ENCODE assay signal across 11 cellular contexts in genomic region chr20:50302463-50303041, GRCh38.
DNase-seq lines count a peak whose midpoint lies in the region; ATAC-seq and TF ChIP-seq lines count a peak whose summit lies in the region.
"Had no signal": no experiment of that assay in that cellular context is flagged by ENCODE, and none has a peak within 500 bp of the region (broad histone marks: within the 10 kb centered on the region; RNA-seq: fewer than 3 reads in every experiment).

No MANE protein-coding gene starts in this region.

- TF ChIP-seq POLR2A in right lobe of liver (IDR thresholded peaks at IDR 0.05), result no peak

- no peak for TF ChIP-seq CTCF in HFFc6 (IDR thresholded peaks at IDR 0.05)
- no peak for TF ChIP-seq CTCF in astrocyte of the spinal cord (IDR thresholded peaks at IDR 0.05; ENCODE audit: low read depth, low read length)
- TF ChIP-seq CTCF in right lobe of liver (IDR thresholded peaks at IDR 0.05), result no peak
- TF ChIP-seq CTCF in thoracic aorta (IDR thresholded peaks at IDR 0.05), result no peak

- in situ Hi-C loops in astrocyte of the spinal cord (cut with HindIII; ENCODE audit: low sequenced_read_pairs), result no loop called here

- H3K27me3 ChIP-seq in right lobe of liver (no peaks in the 10 kb centered on the region), thoracic aorta (replicated peaks; ENCODE audit: insufficient read depth) (no peaks in the 10 kb centered on the region)
- H3K27me3 ChIP-seq: pancreas had no signal

- peaks cover 0 to 50% (median 17%) of the 10 kb centered on the region in 4 donors for H3K4me1 ChIP-seq in right lobe of liver
- H3K4me1 ChIP-seq in thoracic aorta (ENCODE audit: control insufficient read depth in 1 of 2, low read depth in 2 of 2), result peaks cover 6 to 29% of the 10 kb centered on the region in 2 donors

- peak overlapping the region; percentile 70 for H3K27ac Mint-ChIP-seq in HFFc6
- H3K27ac Mint-ChIP-seq: activated B cell treated with CpG ODN at 0.5 μM for 24 hours had no signal

- WGBS in right lobe of liver (ENCODE audit: insufficient coverage, low coverage, low lambda C conversion rate, missing lambda C conversion rate), result 61% methylated on average over 4 of the region's 9 CpGs

- DNase-seq in HFFc6, result no peak
- DNase-seq in astrocyte of the spinal cord (ENCODE audit: low read depth, low spot score), result peak; percentile 50
- DNase-seq in right lobe of liver, result peak in 2 of 3 donors; percentile 19 to 36
- no peak for DNase-seq in thoracic aorta (ENCODE audit: low spot score)
- DNase-seq in NCI-H510A (lab: John Stamatoyannopoulos, UW), result no peak
- no peak for DNase-seq in NCI-H2081 treated with DMSO at 0.1 percent for 48 hours (lab: John Stamatoyannopoulos, UW)
- DNase-seq: activated B cell treated with CpG ODN at 0.5 μM for 24 hours, cerebellar nuclear complex, NCI-H1092 treated with DMSO at 0.1 percent for 48 hours had no signal

- H3K36me3 Mint-ChIP-seq in HFFc6 (ENCODE audit: low read depth), result no peaks in the 10 kb centered on the region

- no peak overlapping the region for H3K27ac ChIP-seq in right lobe of liver
- peak overlapping the region in 1 of 2 donors; percentile 14 for H3K27ac ChIP-seq in thoracic aorta
- H3K27ac ChIP-seq: pancreas had no signal

- no peak overlapping the region for H3K4me3 Mint-ChIP-seq in HFFc6
- H3K4me3 Mint-ChIP-seq: activated B cell treated with CpG ODN at 0.5 μM for 24 hours had no signal

- H3K9me3 Mint-ChIP-seq in HFFc6, result no peaks in the 10 kb centered on the region
- H3K9me3 Mint-ChIP-seq: activated B cell treated with CpG ODN at 0.5 μM for 24 hours had no signal

- H3K4me1 Mint-ChIP-seq in HFFc6 (ENCODE audit: low read depth), result peaks cover 68% of the 10 kb centered on the region

- H3K9me3 ChIP-seq in right lobe of liver (no peaks in the 10 kb centered on the region), thoracic aorta (no peaks in the 10 kb centered on the region)
- H3K9me3 ChIP-seq: pancreas had no signal

- no peak overlapping the region for H3K4me3 ChIP-seq in astrocyte of the spinal cord (ENCODE audit: low read depth, low read length)
- H3K4me3 ChIP-seq in right lobe of liver, result no peak overlapping the region
- H3K4me3 ChIP-seq in thoracic aorta, result no peak overlapping the region
- H3K4me3 ChIP-seq: pancreas had no signal

- H3K36me3 ChIP-seq in right lobe of liver, result no peaks in the 10 kb centered on the region
- H3K36me3 ChIP-seq in thoracic aorta, result no peaks in the 10 kb centered on the region
- H3K36me3 ChIP-seq: pancreas had no signal

- peaks cover 8% of the 10 kb centered on the region for H3K27me3 Mint-ChIP-seq in HFFc6 (ENCODE audit: insufficient read depth)

- intact Hi-C loops in right lobe of liver (cut with DNase I), result loop anchor here in 1 of 2 donors (10.0 kb wide), 1 partner anchor 162 kb away; no protein-coding TSS in a partner anchor

- ATAC-seq in right lobe of liver, result no peak
- peak; percentile 38 for ATAC-seq in thoracic aorta (ENCODE audit: insufficient number of reproducible peaks, low FRiP score, low read depth)
- ATAC-seq in GM21381 (IDR thresholded peaks at IDR 0.05; ENCODE audit: unreplicated experiment), result no peak
- ATAC-seq: pancreas had no signal

Comparison
In these comparisons a context has a peak if more than half of its experiments do, and no peak if none do; other contexts are left out.
1. DNase-seq: peak in astrocyte of the spinal cord (single experiment) and right lobe of liver (2 of 3); none in HFFc6 (single experiment), thoracic aorta (single experiment), NCI-H510A (single experiment) and NCI-H2081 treated with DMSO at 0.1 percent for 48 hours (single experiment).